Comparison of ENCODE assay signal across 8 cellular contexts in the genomic region with DNA sequence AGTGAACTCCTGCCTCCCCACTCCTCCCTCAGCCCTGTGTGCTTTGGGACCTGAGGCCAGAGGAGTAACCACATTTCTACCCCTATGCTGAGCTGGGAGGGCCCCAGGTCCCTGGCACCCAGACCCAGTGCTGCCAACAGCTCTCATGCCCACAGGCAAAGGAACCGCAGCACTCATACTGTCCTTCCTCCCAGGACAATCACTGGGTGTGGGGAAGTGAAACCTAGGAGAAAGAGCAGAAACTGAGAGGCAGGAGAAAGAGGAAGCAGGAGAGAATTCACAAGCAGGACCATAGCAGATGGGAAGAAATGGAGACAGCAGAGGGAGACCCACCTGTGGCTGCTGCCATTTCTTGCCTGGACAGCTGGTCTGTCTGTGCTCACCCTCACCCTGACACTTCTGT. TPM values are rescaled to one million over a fixed set of nuclear protein-coding genes. Genes with fewer than 3 reads are reported as not detected.
DNase-seq lines count a peak whose midpoint lies in the region; ATAC-seq lines count a peak whose summit lies in the region.

No MANE protein-coding gene starts in this region.

- peaks cover 21% of the 10 kb centered on the region for H3K79me2 ChIP-seq in Karpas-422 (ENCODE audit: low read length)

- no peak overlapping the region for H2AK5ac ChIP-seq in neuronal stem cell (ENCODE audit: low read depth, low read length)

- peak; percentile 91 for DNase-seq in CD1c-positive myeloid dendritic cell (ENCODE audit: extremely low spot score)
- DNase-seq in Karpas-422, result no peak
- no peak for DNase-seq in activated naive CD8-positive, alpha-beta T cell treated with anti-CD3 and anti-CD28 coated beads, Interleukin-2, amount 10 ng/mL, durations not matched to agents 7 days and 5 days
- no peak for DNase-seq in GOT3 (lab: John Stamatoyannopoulos, UW)
- no peak for DNase-seq in neuronal stem cell (ENCODE audit: low spot score)
- no peak for DNase-seq in occipital lobe (lab: John Stamatoyannopoulos, UW)

- no peak overlapping the region for H4K8ac ChIP-seq in neuronal stem cell (ENCODE audit: low read depth, low read length)

- peaks cover 36% of the 10 kb centered on the region for H3K36me3 Mint-ChIP-seq in activated naive CD8-positive, alpha-beta T cell treated with anti-CD3 and anti-CD28 coated beads, Interleukin-2, amount 10 ng/mL, durations not matched to agents 7 days and 5 days

- H3K4me2 ChIP-seq in Karpas-422 (ENCODE audit: low read depth, low read length, poor library complexity, severe bottlenecking) (peak overlapping the region; percentile 59), neuronal stem cell (ENCODE audit: insufficient read depth, low read length, poor library complexity, severe bottlenecking) (no peak overlapping the region)

- H2BK12ac ChIP-seq in neuronal stem cell (ENCODE audit: low read length), result no peak overlapping the region

- H3K9me3 Mint-ChIP-seq in activated naive CD8-positive, alpha-beta T cell treated with anti-CD3 and anti-CD28 coated beads, Interleukin-2, amount 10 ng/mL, durations not matched to agents 7 days and 5 days, result no peaks in the 10 kb centered on the region

- H3K4me3 ChIP-seq in Karpas-422 (ENCODE audit: low read length) (peak overlapping the region; percentile 53; the same call in 1 of the 2 replicates), mucosa of rectum (ENCODE audit: low read length in 2 of 2) (peak overlapping the region in 1 of 2 donors; percentile 70), neuronal stem cell (ENCODE audit: low read length in 2 of 2) (no peak overlapping the region)

- H3K4ac ChIP-seq in neuronal stem cell (ENCODE audit: low read length), result no peak overlapping the region

- H3K27me3 Mint-ChIP-seq in activated naive CD8-positive, alpha-beta T cell treated with anti-CD3 and anti-CD28 coated beads, Interleukin-2, amount 10 ng/mL, durations not matched to agents 7 days and 5 days, result no peaks in the 10 kb centered on the region

- H2BK5ac ChIP-seq in neuronal stem cell (ENCODE audit: low read length), result no peak overlapping the region

- H3K4me1 Mint-ChIP-seq in activated naive CD8-positive, alpha-beta T cell treated with anti-CD3 and anti-CD28 coated beads, Interleukin-2, amount 10 ng/mL, durations not matched to agents 7 days and 5 days, result peaks cover 48% of the 10 kb centered on the region

- no peak for ATAC-seq in activated naive CD8-positive, alpha-beta T cell treated with anti-CD3 and anti-CD28 coated beads, Interleukin-2, amount 10 ng/mL, durations not matched to agents 7 days and 5 days (ENCODE audit: low read depth)
- no peak for ATAC-seq in GM19467 (IDR thresholded peaks at IDR 0.05; ENCODE audit: unreplicated experiment)

- POLR2A ChIA-PET in activated naive CD8-positive, alpha-beta T cell treated with anti-CD3 and anti-CD28 coated beads, Interleukin-2, amount 10 ng/mL, durations not matched to agents 7 days and 5 days (lab: Charles Lee), result interaction anchor here (1.2 to 4.0 kb wide), 6 partner anchors 19 to 65 kb away, joined by 3 to 54 read pairs (median 14); partner anchors contain the start of genes B9D2, HNRNPUL1 and TGFB1

- peak overlapping the region; percentile 87 for H3K27ac Mint-ChIP-seq in activated naive CD8-positive, alpha-beta T cell treated with anti-CD3 and anti-CD28 coated beads, Interleukin-2, amount 10 ng/mL, durations not matched to agents 7 days and 5 days

- H3K27ac ChIP-seq in Karpas-422 (ENCODE audit: low read length) (peak overlapping the region; percentile 58; the same call in 1 of the 2 replicates), mucosa of rectum (ENCODE audit: low read depth in 2 of 2, low read length in 2 of 2) (peak overlapping the region; percentile 75 to 78), neuronal stem cell (replicated peaks; ENCODE audit: low read length) (no peak overlapping the region)

- no peaks in the 10 kb centered on the region for H3K27me3 ChIP-seq in Karpas-422 (ENCODE audit: low read length)
- peaks cover 4 to 13% of the 10 kb centered on the region in 2 donors for H3K27me3 ChIP-seq in mucosa of rectum (ENCODE audit: control insufficient read depth in 2 of 2, insufficient read depth in 2 of 2, low read length in 2 of 2)
- H3K27me3 ChIP-seq in neuronal stem cell (ENCODE audit: control insufficient read depth in 3 of 3, insufficient read depth in 3 of 3, low read depth in 1 of 3, low read length in 3 of 3), result peaks cover 0 to 37% (median 0%) of the 10 kb centered on the region in 3 experiments

- no peaks in the 10 kb centered on the region for H3K9me2 ChIP-seq in Karpas-422 (replicated peaks; ENCODE audit: insufficient read depth, low read length)

- no peak overlapping the region for H2AFZ ChIP-seq in Karpas-422 (ENCODE audit: low read length)
- H2AFZ ChIP-seq in neuronal stem cell (ENCODE audit: low read length), result no peak overlapping the region

- H4K91ac ChIP-seq in neuronal stem cell (ENCODE audit: low read depth, low read length, poor library complexity), result no peak overlapping the region

- H3K14ac ChIP-seq in neuronal stem cell (ENCODE audit: low read length), result no peak overlapping the region

- peak overlapping the region; percentile 30 for H3K9ac ChIP-seq in Karpas-422 (ENCODE audit: low read length)
- H3K9ac ChIP-seq in mucosa of rectum (ENCODE audit: low read depth in 1 of 2, low read length in 2 of 2), result peak overlapping the region in 1 of 2 donors; percentile 6
- H3K9ac ChIP-seq in neuronal stem cell (ENCODE audit: low read depth, low read length, poor library complexity), result no peak overlapping the region

- no peak overlapping the region for H2BK15ac ChIP-seq in neuronal stem cell (ENCODE audit: low read length)

- WGBS in neuronal stem cell (ENCODE audit: extremely low coverage in 2 of 2, insufficient read length in 2 of 2, insufficient replicate concordance in 1 of 2), 2 donors, result no CpG with 5 or more reads among the region's 1 CpG

- peaks cover 15% of the 10 kb centered on the region; the same call in 1 of the 2 replicates for H3K36me3 ChIP-seq in Karpas-422 (ENCODE audit: insufficient read depth, low read length)
- peaks cover 5 to 8% of the 10 kb centered on the region in 2 donors for H3K36me3 ChIP-seq in mucosa of rectum (ENCODE audit: control insufficient read depth in 2 of 2, insufficient read depth in 2 of 2, low read length in 2 of 2)
- peaks cover 0 to 7% of the 10 kb centered on the region in 2 donors for H3K36me3 ChIP-seq in neuronal stem cell (replicated peaks in 1 of 2; ENCODE audit: control insufficient read depth in 2 of 2, insufficient read depth in 2 of 2, low read length in 2 of 2)

- H3K4me1 ChIP-seq in Karpas-422 (ENCODE audit: low read length) (peaks cover 34% of the 10 kb centered on the region), mucosa of rectum (ENCODE audit: control insufficient read depth in 2 of 2, insufficient read depth in 2 of 2, low read length in 2 of 2) (peaks cover 48 to 50% of the 10 kb centered on the region in 2 donors), neuronal stem cell (ENCODE audit: control insufficient read depth in 2 of 2, insufficient read depth in 1 of 2, low read depth in 1 of 2, low read length in 2 of 2) (peaks cover 26 to 28% of the 10 kb centered on the region in 2 donors)

- peaks cover 2% of the 10 kb centered on the region for H3K79me1 ChIP-seq in neuronal stem cell (ENCODE audit: low read depth, low read length)

- no peak overlapping the region for H3K18ac ChIP-seq in neuronal stem cell (ENCODE audit: low read length)

- H3K23ac ChIP-seq in neuronal stem cell (ENCODE audit: low read depth, low read length, poor library complexity), result no peak overlapping the region

- H3K9me3 ChIP-seq in Karpas-422 (ENCODE audit: low read length) (no peaks in the 10 kb centered on the region), mucosa of rectum (ENCODE audit: control insufficient read depth in 2 of 2, low read length in 2 of 2) (no peaks in the 10 kb centered on the region), neuronal stem cell (replicated peaks in 1 of 2; ENCODE audit: control insufficient read depth in 2 of 2, insufficient read depth in 1 of 2, low read depth in 1 of 2, low read length in 2 of 2) (no peaks in the 10 kb centered on the region)

- H4K20me1 ChIP-seq in Karpas-422 (ENCODE audit: insufficient read depth, low read depth, low read length), result no peaks in the 10 kb centered on the region

- H2BK120ac ChIP-seq in neuronal stem cell (ENCODE audit: low read depth, low read length), result no peak overlapping the region

- H3K4me3 Mint-ChIP-seq in activated naive CD8-positive, alpha-beta T cell treated with anti-CD3 and anti-CD28 coated beads, Interleukin-2, amount 10 ng/mL, durations not matched to agents 7 days and 5 days, result peak overlapping the region; percentile 70

RNA-seq across cellular contexts. Expression of gene CCDC97, which starts 18.8 kb away (rescaled TPM):
- 15.5 and 17.3 TPM in 2 replicates for total RNA-seq in Karpas-422 (2014; rRNA removed; shearing (Covaris generic); ENCODE audit: low replicate concordance)
- 10 to 100 TPM; 37.8 to 40.8 TPM for total RNA-seq in activated naive CD8-positive, alpha-beta T cell treated with anti-CD3 and anti-CD28 coated beads, Interleukin-2, amount 10 ng/mL, durations not matched to agents 7 days and 5 days
- 21.6 TPM for polyA plus RNA-seq in neuronal stem cell (2013, experiment 1 of 2)
- polyA plus RNA-seq in neuronal stem cell (2013, experiment 2 of 2), result 20.9 TPM
- 6.4 TPM for total RNA-seq in occipital lobe

RNA-seq across cellular contexts. Expression of gene TGFB1, which starts 24.9 kb away (rescaled TPM):
- 17.5 and 26.0 TPM in 2 replicates for total RNA-seq in Karpas-422 (2014; rRNA removed; shearing (Covaris generic); ENCODE audit: low replicate concordance)
- total RNA-seq in activated naive CD8-positive, alpha-beta T cell treated with anti-CD3 and anti-CD28 coated beads, Interleukin-2, amount 10 ng/mL, durations not matched to agents 7 days and 5 days, result 100 to 1,000 TPM; 172 to 179 TPM
- 6.1 TPM for polyA plus RNA-seq in neuronal stem cell (2013, experiment 1 of 2)
- polyA plus RNA-seq in neuronal stem cell (2013, experiment 2 of 2), result 6.1 TPM
- 0.94 TPM for total RNA-seq in occipital lobe

RNA-seq across cellular contexts. Expression of gene B9D2, which starts 35.1 kb away (rescaled TPM):
- total RNA-seq in Karpas-422 (2014; rRNA removed; shearing (Covaris generic); ENCODE audit: low replicate concordance), result 4.1 and 7.6 TPM in 2 replicates
- 10 to 100 TPM; 11.5 to 13.0 TPM for total RNA-seq in activated naive CD8-positive, alpha-beta T cell treated with anti-CD3 and anti-CD28 coated beads, Interleukin-2, amount 10 ng/mL, durations not matched to agents 7 days and 5 days
- polyA plus RNA-seq in neuronal stem cell (2013, experiment 1 of 2), result 6.5 TPM
- 6.0 TPM for polyA plus RNA-seq in neuronal stem cell (2013, experiment 2 of 2)
- 5.3 TPM for total RNA-seq in occipital lobe

RNA-seq across cellular contexts. Expression of gene TMEM91, which starts 47.5 kb away (rescaled TPM):
- 1.3 and 4.9 TPM in 2 replicates for total RNA-seq in Karpas-422 (2014; rRNA removed; shearing (Covaris generic); ENCODE audit: low replicate concordance)
- total RNA-seq in activated naive CD8-positive, alpha-beta T cell treated with anti-CD3 and anti-CD28 coated beads, Interleukin-2, amount 10 ng/mL, durations not matched to agents 7 days and 5 days, result 10 to 100 TPM; 11.4 to 13.0 TPM
- 8.6 TPM for polyA plus RNA-seq in neuronal stem cell (2013, experiment 1 of 2)
- polyA plus RNA-seq in neuronal stem cell (2013, experiment 2 of 2), result 8.3 TPM
- 9.4 TPM for total RNA-seq in occipital lobe
